Comparison of ENCODE assay signal across 20 cellular contexts in the genomic region with DNA sequence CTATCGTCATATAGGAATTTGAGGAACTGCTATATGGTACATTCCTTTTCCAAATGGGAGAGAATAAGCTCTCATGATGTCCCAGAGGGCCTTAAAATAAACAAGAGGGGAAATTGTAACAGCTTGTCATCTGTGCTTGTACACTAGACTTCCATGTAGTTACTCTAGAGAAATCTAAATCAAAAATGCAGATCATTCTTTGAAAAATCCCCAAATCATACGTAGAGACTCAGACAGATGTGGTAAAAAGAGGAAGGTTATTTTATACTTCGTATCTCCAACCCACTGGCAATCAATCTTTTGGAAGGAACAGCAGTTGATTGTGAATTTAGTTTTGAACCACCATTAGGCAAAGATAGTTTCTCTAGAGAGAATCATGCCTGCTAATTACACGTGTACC. TPM values are rescaled to one million over a fixed set of nuclear protein-coding genes. Genes with fewer than 3 reads are reported as not detected.
A peak's percentile ranks its signal among the peaks of the same experiment; 100 is the strongest.
DNase-seq lines count a peak whose midpoint lies in the region; ATAC-seq, FAIRE-seq and TF ChIP-seq lines count a peak whose summit lies in the region.
"Had no signal": no experiment of that assay in that cellular context is flagged by ENCODE, and none has a peak within 500 bp of the region (broad histone marks: within the 10 kb centered on the region; RNA-seq: fewer than 3 reads in every experiment).

No MANE protein-coding gene starts in this region.

- no peak for DNase-seq in activated CD4-positive, alpha-beta T cell treated with anti-CD3 and anti-CD28 coated beads, Interleukin-2, amount 10 ng/mL, durations not matched to agents 7 days and 5 days
- no peak for DNase-seq in activated CD4-positive, alpha-beta T cell treated with anti-CD3 and anti-CD28 coated beads for 1 hour
- DNase-seq in GM19239 (ENCODE audit: insufficient read length, low spot score), result no peak
- DNase-seq in Peyer's patch, result no peak
- DNase-seq in OCI-M2 (lab: John Stamatoyannopoulos, UW; ENCODE audit: unreplicated experiment), result no peak
- DNase-seq: activated T-cell treated with anti-CD3 and anti-CD28 coated beads, Interleukin-2, amount 50 U/mL, for 1 hour; caudate nucleus; DMS79 treated with DMSO at 0.1 percent for 48 hours; gastrocnemius medialis; mesendoderm; NCI-H1436; NCI-H69; SHP77 treated with DMSO at 0.1 percent for 48 hours; small intestine; stimulated activated CD4-positive, alpha-beta T cell treated with anti-CD3 and anti-CD28 coated beads, Interleukin-2, amount 100 ng/mL, for 48 hours; substantia nigra had no signal

- H3K9me3 Mint-ChIP-seq in activated CD4-positive, alpha-beta T cell treated with anti-CD3 and anti-CD28 coated beads, Interleukin-2, amount 10 ng/mL, durations not matched to agents 7 days and 5 days, result peaks cover 3% of the 10 kb centered on the region
- no peaks in the 10 kb centered on the region for H3K9me3 Mint-ChIP-seq in activated naive CD8-positive, alpha-beta T cell (ENCODE audit: low read depth)
- no peaks in the 10 kb centered on the region for H3K9me3 Mint-ChIP-seq in nephron

- ATAC-seq in GM21381 (IDR thresholded peaks at IDR 0.05; ENCODE audit: unreplicated experiment), result no peak
- ATAC-seq: esophagus mucosa, gastrocnemius medialis had no signal

- TF ChIP-seq POLR2A in Peyer's patch (IDR thresholded peaks at IDR 0.05), result no peak

- TF ChIP-seq CTCF in nephron (IDR thresholded peaks at IDR 0.05; ENCODE audit: unreplicated experiment in 3 of 3) (no peak), Peyer's patch (IDR thresholded peaks at IDR 0.05) (no peak)

- CTCF ChIA-PET in activated CD4-positive, alpha-beta T cell treated with anti-CD3 and anti-CD28 coated beads, Interleukin-2, amount 10 ng/mL, durations not matched to agents 7 days and 5 days (lab: Charles Lee), result interaction anchor here (0.7 to 1.5 kb wide), 5 partner anchors 8 to 89 kb away, joined by 3 read pairs; no protein-coding TSS in a partner anchor

- H3K27ac ChIP-seq in Peyer's patch, result peak overlapping the region in 1 of 4 donors; percentile 20
- H3K27ac ChIP-seq: gastrocnemius medialis had no signal

- H3K27me3 Mint-ChIP-seq in activated CD4-positive, alpha-beta T cell treated with anti-CD3 and anti-CD28 coated beads, Interleukin-2, amount 10 ng/mL, durations not matched to agents 7 days and 5 days, result no peaks in the 10 kb centered on the region
- H3K27me3 Mint-ChIP-seq in activated naive CD8-positive, alpha-beta T cell, result no peaks in the 10 kb centered on the region
- no peaks in the 10 kb centered on the region for H3K27me3 Mint-ChIP-seq in nephron (ENCODE audit: low read depth)

- no peak overlapping the region for H3K4me3 ChIP-seq in Peyer's patch
- H3K4me3 ChIP-seq: gastrocnemius medialis had no signal

- FAIRE-seq in GM19239 (lab: Jason Lieb, UNC), result peak; percentile 11
- FAIRE-seq: small intestine had no signal

- H3K36me3 Mint-ChIP-seq in activated CD4-positive, alpha-beta T cell treated with anti-CD3 and anti-CD28 coated beads, Interleukin-2, amount 10 ng/mL, durations not matched to agents 7 days and 5 days (ENCODE audit: low read depth), result peaks cover 54% of the 10 kb centered on the region
- peaks cover 24% of the 10 kb centered on the region for H3K36me3 Mint-ChIP-seq in activated naive CD8-positive, alpha-beta T cell
- H3K36me3 Mint-ChIP-seq in nephron (ENCODE audit: low read depth), result no peaks in the 10 kb centered on the region

- no peaks in the 10 kb centered on the region for H3K27me3 ChIP-seq in Peyer's patch
- H3K27me3 ChIP-seq: gastrocnemius medialis had no signal

- H3K27ac Mint-ChIP-seq in activated CD4-positive, alpha-beta T cell treated with anti-CD3 and anti-CD28 coated beads, Interleukin-2, amount 10 ng/mL, durations not matched to agents 7 days and 5 days, result peak overlapping the region; percentile 50
- H3K27ac Mint-ChIP-seq in activated naive CD8-positive, alpha-beta T cell, result peak overlapping the region; percentile 92
- H3K27ac Mint-ChIP-seq in nephron, result peak overlapping the region; percentile 21 to 66 (median 44)

- POLR2A ChIA-PET in activated CD4-positive, alpha-beta T cell treated with anti-CD3 and anti-CD28 coated beads, Interleukin-2, amount 10 ng/mL, durations not matched to agents 7 days and 5 days (lab: Charles Lee), result no interaction called here

- H3K4me1 ChIP-seq in Peyer's patch, result no peaks in the 10 kb centered on the region
- H3K4me1 ChIP-seq: gastrocnemius medialis had no signal

- H3K4me3 Mint-ChIP-seq in activated CD4-positive, alpha-beta T cell treated with anti-CD3 and anti-CD28 coated beads, Interleukin-2, amount 10 ng/mL, durations not matched to agents 7 days and 5 days, result no peak overlapping the region
- H3K4me3 Mint-ChIP-seq in activated naive CD8-positive, alpha-beta T cell, result peak overlapping the region; percentile 59
- H3K4me3 Mint-ChIP-seq in nephron, result no peak overlapping the region

- no peaks in the 10 kb centered on the region for H3K9me3 ChIP-seq in Peyer's patch
- H3K9me3 ChIP-seq: gastrocnemius medialis had no signal

- no peaks in the 10 kb centered on the region for H3K36me3 ChIP-seq in Peyer's patch
- H3K36me3 ChIP-seq: gastrocnemius medialis had no signal

- H3K4me1 Mint-ChIP-seq in activated CD4-positive, alpha-beta T cell treated with anti-CD3 and anti-CD28 coated beads, Interleukin-2, amount 10 ng/mL, durations not matched to agents 7 days and 5 days, result peaks cover 56% of the 10 kb centered on the region
- H3K4me1 Mint-ChIP-seq in activated naive CD8-positive, alpha-beta T cell (ENCODE audit: low read depth), result peaks cover 86% of the 10 kb centered on the region
- H3K4me1 Mint-ChIP-seq in nephron, result peaks cover 14% of the 10 kb centered on the region

RNA-seq across cellular contexts. Expression of a gene that starts 26.1 kb away (rescaled TPM):
- 10 to 100 TPM; 14.9 to 16.7 TPM for total RNA-seq in activated CD4-positive, alpha-beta T cell treated with anti-CD3 and anti-CD28 coated beads, Interleukin-2, amount 10 ng/mL, durations not matched to agents 7 days and 5 days
- 10 to 100 TPM in 1 of 4 donors, 1 to 10 TPM in 3; 4.9 to 23.1 (median 6.6) TPM for total RNA-seq in Peyer's patch
- total RNA-seq: gastrocnemius medialis had no signal
